Comparison of ENCODE assay signal across 7 cellular contexts in the genomic region with DNA sequence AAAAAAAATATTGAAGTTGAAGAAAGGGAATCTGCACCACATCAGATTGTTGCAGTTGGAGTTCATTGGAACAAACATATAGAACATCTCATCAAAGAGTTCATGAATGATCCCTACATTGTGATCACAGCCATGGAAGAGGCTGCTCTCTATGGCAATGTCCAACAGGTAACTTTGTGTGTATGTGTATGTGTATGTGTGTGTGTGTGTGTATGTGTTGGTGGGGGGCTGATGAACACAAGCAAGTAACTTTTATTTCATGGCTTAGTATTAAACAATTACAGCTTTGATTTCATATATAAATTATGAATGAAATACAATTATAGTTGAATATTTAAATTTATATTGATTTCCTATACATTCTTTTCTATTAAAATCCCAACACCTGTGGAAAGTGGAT.
"Had no signal": no experiment of that assay in that cellular context is flagged by ENCODE, and none has a peak within 500 bp of the region (broad histone marks: within the 10 kb centered on the region; RNA-seq: fewer than 3 reads in every experiment).

No MANE protein-coding gene starts in this region.

- H3K27ac ChIP-seq: HL-60 had no signal

- ATAC-seq: HepG2, K562 had no signal

- FAIRE-seq: HepG2, HTR-8/SVneo, K562 had no signal

- H3K4me3 ChIP-seq: K562 had no signal

- DNase-seq: IMR-90, KBM-7, KG1 had no signal
